Comparison of ENCODE assay signal across 22 cellular contexts in the genomic region with DNA sequence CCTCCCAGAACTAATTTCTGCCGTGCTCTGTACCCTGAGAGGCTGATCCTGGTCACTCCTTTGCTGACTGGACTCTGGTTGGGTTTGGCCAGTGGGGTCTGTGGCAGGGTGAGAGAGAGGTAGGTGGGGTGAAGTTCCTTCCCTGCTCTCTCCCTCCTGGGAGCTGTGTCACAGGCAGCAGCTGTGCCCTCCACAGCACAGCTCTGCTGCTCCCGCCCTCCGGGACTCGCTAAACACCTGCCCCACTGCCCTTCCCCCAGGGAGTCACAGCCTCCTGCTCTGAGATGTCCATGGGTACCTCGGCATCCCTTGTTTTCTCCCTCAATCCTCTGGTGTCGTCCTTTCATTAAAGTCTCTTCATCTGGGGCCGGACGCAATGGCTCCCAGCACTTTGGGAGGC.
DNase-seq lines count a peak whose midpoint lies in the region; ATAC-seq and TF ChIP-seq lines count a peak whose summit lies in the region.
"Had no signal": no experiment of that assay in that cellular context is flagged by ENCODE, and none has a peak within 500 bp of the region (broad histone marks: within the 10 kb centered on the region; RNA-seq: fewer than 3 reads in every experiment).

No MANE protein-coding gene starts in this region.

- H3K27ac Mint-ChIP-seq in neural crest cell (ENCODE audit: unreplicated experiment), result peak overlapping the region; percentile 43
- H3K27ac Mint-ChIP-seq: activated CD8-positive, alpha-beta T cell treated with anti-CD3 and anti-CD28 coated beads, Interleukin-2, amount 10 ng/mL, durations not matched to agents 7 days and 5 days; type B pancreatic cell had no signal

- H3K4me1 Mint-ChIP-seq in neural crest cell, result peaks cover 14% of the 10 kb centered on the region

- H3K4me3 Mint-ChIP-seq in neural crest cell, result no peak overlapping the region
- H3K4me3 Mint-ChIP-seq: activated CD8-positive, alpha-beta T cell treated with anti-CD3 and anti-CD28 coated beads, Interleukin-2, amount 10 ng/mL, durations not matched to agents 7 days and 5 days; type B pancreatic cell had no signal

- DNase-seq in DMS53 (lab: John Stamatoyannopoulos, UW), result peak; percentile 94
- peak; percentile 94 for DNase-seq in NCI-H1436 (lab: John Stamatoyannopoulos, UW)
- DNase-seq in NCI-H510A treated with DMSO at 0.1 percent for 48 hours (lab: John Stamatoyannopoulos, UW), result peak; percentile 77
- no peak for DNase-seq in neural crest cell (ENCODE audit: low read depth, low spot score)
- no peak for DNase-seq in SIG-M5 (lab: John Stamatoyannopoulos, UW)
- DNase-seq: activated CD4-positive, CD25-positive, alpha-beta regulatory T cell; activated CD8-positive, alpha-beta T cell treated with anti-CD3 and anti-CD28 coated beads, Interleukin-2, amount 10 ng/mL, durations not matched to agents 7 days and 5 days; activated naive CD4-positive, alpha-beta T cell treated with anti-CD3 and anti-CD28 coated beads, Interleukin-2, amount 50 U/mL, for 16 hours; activated T-cell treated with anti-CD3 and anti-CD28 coated beads, Interleukin-2, amount 50 U/mL, for 1 hour; AML-193; aorta; caudate nucleus; heart right ventricle; IMR-90; NCI-H187 treated with DMSO at 0.1 percent for 48 hours; spleen; stimulated activated CD4-positive, alpha-beta T cell treated with anti-CD3 and anti-CD28 coated beads, Interleukin-4, amount 100 ng/mL, for 4 hours; T1000 had no signal

- H3K9me3 Mint-ChIP-seq in neural crest cell, result no peaks in the 10 kb centered on the region
- H3K9me3 Mint-ChIP-seq: type B pancreatic cell had no signal

- TF ChIP-seq CTCF in neural crest cell (conservative IDR thresholded peaks at IDR 0.05), result no peak

- H3K36me3 Mint-ChIP-seq in neural crest cell (ENCODE audit: low read depth), result no peaks in the 10 kb centered on the region
- H3K36me3 Mint-ChIP-seq: type B pancreatic cell had no signal

- no peak for ATAC-seq in HG02588 (IDR thresholded peaks at IDR 0.05; ENCODE audit: unreplicated experiment)
- no peak for ATAC-seq in GM21423 (IDR thresholded peaks at IDR 0.05; ENCODE audit: unreplicated experiment)
- ATAC-seq: activated CD8-positive, alpha-beta T cell treated with anti-CD3 and anti-CD28 coated beads, Interleukin-2, amount 10 ng/mL, durations not matched to agents 7 days and 5 days; heart right ventricle; SK-N-SH treated with all-trans-retinoic acid at 6 μM for 48 hours had no signal

- H3K27me3 Mint-ChIP-seq in neural crest cell (ENCODE audit: low read depth), result no peaks in the 10 kb centered on the region

Comparison
In these comparisons a context has a peak if more than half of its experiments do, and no peak if none do; other contexts are left out.
1. DNase-seq: peak in DMS53 (single experiment), NCI-H1436 (single experiment) and NCI-H510A treated with DMSO at 0.1 percent for 48 hours (single experiment); none in neural crest cell (single experiment) and SIG-M5 (single experiment).